In genomic region chr15:63380151-63380827, GRCh38 we compare ENCODE assay signal across 1 cellular context.
TF ChIP-seq lines count a peak whose summit lies in the region.

No MANE protein-coding gene starts in this region.

TF ChIP-seq in HCT116, 20 proteins besides CTCF, POLR2A, EP300 and RAD21 (continued from another document):
- TF ChIP-seq REST (IDR thresholded peaks at IDR 0.05; ENCODE audit: low read depth) (no peak), ZFX (IDR thresholded peaks at IDR 0.05) (no peak), POLR2AphosphoS5 (IDR thresholded peaks at IDR 0.05; ENCODE audit: low read depth, low read length) (no peak), CBX3 (IDR thresholded peaks at IDR 0.05; ENCODE audit: low read depth) (no peak), ZBTB33 (IDR thresholded peaks at IDR 0.05; ENCODE audit: extremely low read depth, insufficient replicate concordance, low read length) (no peak), ATF3 (IDR thresholded peaks at IDR 0.05) (no peak), SP1 (IDR thresholded peaks at IDR 0.05; ENCODE audit: low read depth) (no peak), EGR1 (IDR thresholded peaks at IDR 0.05; ENCODE audit: low read depth) (no peak), TCF7L2 (IDR thresholded peaks at IDR 0.05; ENCODE audit: borderline replicate concordance, extremely low read depth, insufficient read depth, insufficient read length) (no peak), YY1 (IDR thresholded peaks at IDR 0.05; ENCODE audit: extremely low read depth, insufficient replicate concordance, low read depth, low read length) (no peak), JUND (IDR thresholded peaks at IDR 0.05) (no peak), FOSL1 (IDR thresholded peaks at IDR 0.05; ENCODE audit: low read depth) (no peak), EZH2phosphoT487 (IDR thresholded peaks at IDR 0.05; ENCODE audit: borderline replicate concordance) (no peak)
TF ChIP-seq in HCT116: peak in this region for 0.
